Comparison of ENCODE assay signal across 34 cellular contexts in genomic region chr4:47771020-47771419, GRCh38.
"Had no signal": no experiment of that assay in that cellular context is flagged by ENCODE, and none has a peak within 500 bp of the region (broad histone marks: within the 10 kb centered on the region; RNA-seq: fewer than 3 reads in every experiment).

No MANE protein-coding gene starts in this region.

- H3K4me2 ChIP-seq: KMS-11 had no signal

- H3K36me3 ChIP-seq: MG63 had no signal

- H3K4me3 ChIP-seq: MG63 had no signal

- H3K27ac ChIP-seq: KMS-11 had no signal

- DNase-seq: Karpas-422, Kasumi-1, KBM-7, KG1, MG63, MM.1S, MV-4-11, NCI-H1048, NCI-H1092, NCI-H1092 treated with DMSO at 0.1 percent for 48 hours, NCI-H1105, NCI-H1105 treated with DMSO at 0.1 percent for 48 hours, NCI-H1417, NCI-H1417 treated with DMSO at 0.1 percent for 48 hours, NCI-H1436, NCI-H1436 treated with DMSO at 0.1 percent for 48 hours, NCI-H1694, NCI-H1694 treated with DMSO at 0.1 percent for 48 hours, NCI-H187, NCI-H187 treated with DMSO at 0.1 percent for 48 hours, NCI-H1930, NCI-H2029, NCI-H2029 treated with DMSO at 0.1 percent for 48 hours, NCI-H2081, NCI-H2081 treated with DMSO at 0.1 percent for 48 hours, NCI-H2107, NCI-H2171, NCI-H2171 treated with DMSO at 0.1 percent for 48 hours, NCI-H2227 treated with DMSO at 0.1 percent for 48 hours, NCI-H226, NCI-H345, NCI-H446, NCI-H446 treated with DMSO at 0.1 percent for 48 hours had no signal

- H3K9me3 ChIP-seq: MG63 had no signal

- H3K27me3 ChIP-seq: MG63 had no signal

- H3K9ac ChIP-seq: KMS-11 had no signal
